Comparison of ENCODE assay signal across 8 cellular contexts in the genomic region with DNA sequence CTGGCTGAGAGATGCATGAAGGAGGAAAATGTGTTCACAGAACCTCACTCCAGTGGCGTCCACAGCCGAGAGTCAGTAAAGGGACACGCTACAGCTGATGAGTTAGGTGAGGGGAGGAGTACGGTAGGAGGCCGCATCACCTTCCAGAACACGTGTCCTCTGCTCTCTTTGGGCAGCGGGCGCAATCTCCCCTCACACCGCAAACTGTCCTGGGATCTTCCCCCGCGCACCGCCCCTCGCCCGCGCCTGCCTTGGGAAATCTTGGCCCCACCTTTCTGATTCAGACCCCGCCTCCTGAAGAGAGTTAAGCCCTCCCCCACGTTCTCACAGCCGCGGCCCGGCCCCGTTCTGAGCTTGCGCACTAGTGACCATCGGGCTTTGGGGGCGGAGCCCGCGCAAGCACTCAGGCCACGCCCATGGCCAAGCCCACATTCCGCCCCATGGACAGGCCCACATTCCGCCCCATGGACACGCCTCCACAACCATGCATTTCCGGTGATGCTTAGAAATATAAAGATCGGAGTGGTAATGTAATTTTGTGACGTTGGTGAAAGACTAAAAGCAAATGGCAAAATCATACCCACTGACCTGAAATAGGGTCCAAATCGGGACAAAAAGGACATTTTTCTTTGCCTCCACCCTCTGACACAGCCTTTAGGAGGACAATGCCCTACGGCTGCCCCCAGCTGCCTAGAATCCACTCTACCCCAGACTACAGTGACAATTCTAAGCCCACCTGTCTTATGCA. TPM values are rescaled to one million over a fixed set of nuclear protein-coding genes. Genes with fewer than 3 reads are reported as not detected.
A peak's percentile ranks its signal among the peaks of the same experiment; 100 is the strongest.
DNase-seq lines count a peak whose midpoint lies in the region; ATAC-seq and TF ChIP-seq lines count a peak whose summit lies in the region.

No MANE protein-coding gene starts in this region.

- H3K27ac ChIP-seq in suprapubic skin, result peak overlapping the region; percentile 51

- no peaks in the 10 kb centered on the region for H3K36me3 Mint-ChIP-seq in HFFc6 (ENCODE audit: low read depth)
- H3K36me3 Mint-ChIP-seq in activated naive CD4-positive, alpha-beta T cell treated with anti-CD3 and anti-CD28 coated beads, Interleukin-2, amount 50 U/mL, for 72 hours, result no peaks in the 10 kb centered on the region

- ATAC-seq in SK-N-SH treated with all-trans-retinoic acid at 6 μM for 48 hours (peak; percentile 92), omental fat pad (ENCODE audit: low FRiP score) (peak; percentile 98)
- peak; percentile 92 to 98 for ATAC-seq in activated naive CD4-positive, alpha-beta T cell treated with anti-CD3 and anti-CD28 coated beads, Interleukin-2, amount 50 U/mL, for 72 hours

- H3K27me3 ChIP-seq in suprapubic skin, result no peaks in the 10 kb centered on the region

- peaks cover 40% of the 10 kb centered on the region for H3K4me1 Mint-ChIP-seq in HFFc6 (ENCODE audit: low read depth)

- H3K27ac Mint-ChIP-seq in HFFc6, result peak overlapping the region; percentile 84
- no peak overlapping the region for H3K27ac Mint-ChIP-seq in activated naive CD4-positive, alpha-beta T cell treated with anti-CD3 and anti-CD28 coated beads, Interleukin-2, amount 50 U/mL, for 72 hours

- no peak for TF ChIP-seq POLR2A in suprapubic skin (IDR thresholded peaks at IDR 0.05)

- peaks cover 5% of the 10 kb centered on the region for H3K4me1 ChIP-seq in suprapubic skin

- H3K27me3 Mint-ChIP-seq in HFFc6 (ENCODE audit: insufficient read depth), result no peaks in the 10 kb centered on the region; the same call in 1 of the 2 replicates

- DNase-seq in GDM1 (lab: John Stamatoyannopoulos, UW), result peak; percentile 48
- DNase-seq in HFFc6, result peak; percentile 84
- peak; percentile 79 for DNase-seq in NCI-H1048 (lab: John Stamatoyannopoulos, UW)
- DNase-seq in activated naive CD4-positive, alpha-beta T cell treated with anti-CD3 and anti-CD28 coated beads, Interleukin-2, amount 50 U/mL, for 72 hours (ENCODE audit: low spot score in 2 of 2), result peak; percentile 86 to 87
- DNase-seq in glomerular visceral epithelial cell (ENCODE audit: extremely low spot score), result peak; percentile 89
- DNase-seq in omental fat pad (ENCODE audit: low spot score), result peak; percentile 73
- peak; percentile 92 to 93 for DNase-seq in suprapubic skin (ENCODE audit: low spot score in 2 of 2)

- peak overlapping the region; percentile 90 for H3K4me3 Mint-ChIP-seq in HFFc6

- TF ChIP-seq CTCF in HFFc6 (IDR thresholded peaks at IDR 0.05) (no peak), omental fat pad (IDR thresholded peaks at IDR 0.05) (no peak), suprapubic skin (IDR thresholded peaks at IDR 0.05) (no peak)

- no peaks in the 10 kb centered on the region for H3K9me3 Mint-ChIP-seq in HFFc6
- no peaks in the 10 kb centered on the region for H3K9me3 Mint-ChIP-seq in activated naive CD4-positive, alpha-beta T cell treated with anti-CD3 and anti-CD28 coated beads, Interleukin-2, amount 50 U/mL, for 72 hours

- TF ChIP-seq EP300 in suprapubic skin (IDR thresholded peaks at IDR 0.05), result no peak

- no peaks in the 10 kb centered on the region for H3K9me3 ChIP-seq in suprapubic skin

- 29% methylated on average over 33 of the region's 35 CpGs for WGBS in suprapubic skin

- H3K4me3 ChIP-seq in suprapubic skin, result peak overlapping the region; percentile 42

- no peaks in the 10 kb centered on the region for H3K36me3 ChIP-seq in suprapubic skin

TF ChIP-seq in SK-N-SH treated with all-trans-retinoic acid at 6 μM for 48 hours, 23 proteins besides CTCF, POLR2A, EP300 and RAD21 (continues in another document):
- no peak for TF ChIP-seq CSDC2 (CRISPR knock-in tag; IDR thresholded peaks at IDR 0.05)
- TF ChIP-seq, protein P1, sequence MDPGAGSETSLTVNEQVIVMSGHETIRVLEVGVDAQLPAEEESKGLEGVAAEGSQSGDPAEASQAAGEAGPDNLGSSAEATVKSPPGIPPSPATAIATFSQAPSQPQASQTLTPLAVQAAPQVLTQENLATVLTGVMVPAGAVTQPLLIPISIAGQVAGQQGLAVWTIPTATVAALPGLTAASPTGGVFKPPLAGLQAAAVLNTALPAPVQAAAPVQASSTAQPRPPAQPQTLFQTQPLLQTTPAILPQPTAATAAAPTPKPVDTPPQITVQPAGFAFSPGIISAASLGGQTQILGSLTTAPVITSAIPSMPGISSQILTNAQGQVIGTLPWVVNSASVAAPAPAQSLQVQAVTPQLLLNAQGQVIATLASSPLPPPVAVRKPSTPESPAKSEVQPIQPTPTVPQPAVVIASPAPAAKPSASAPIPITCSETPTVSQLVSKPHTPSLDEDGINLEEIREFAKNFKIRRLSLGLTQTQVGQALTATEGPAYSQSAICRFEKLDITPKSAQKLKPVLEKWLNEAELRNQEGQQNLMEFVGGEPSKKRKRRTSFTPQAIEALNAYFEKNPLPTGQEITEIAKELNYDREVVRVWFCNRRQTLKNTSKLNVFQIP (CRISPR knock-in tag; IDR thresholded peaks at IDR 0.05; ENCODE audit: borderline replicate concordance, low read depth), result no peak
- TF ChIP-seq ZFP3 (CRISPR knock-in tag; IDR thresholded peaks at IDR 0.05), result no peak
- TF ChIP-seq ZNF70 (CRISPR knock-in tag; IDR thresholded peaks at IDR 0.05), result no peak
- TF ChIP-seq ZNF8 (CRISPR knock-in tag; IDR thresholded peaks at IDR 0.05), result no peak
- TF ChIP-seq ZFP30 (CRISPR knock-in tag; IDR thresholded peaks at IDR 0.05), result no peak
- no peak for TF ChIP-seq TCF4 (CRISPR knock-in tag; IDR thresholded peaks at IDR 0.05; ENCODE audit: borderline replicate concordance)
- TF ChIP-seq ZC3H10 (CRISPR knock-in tag; IDR thresholded peaks at IDR 0.05), result no peak
- no peak for TF ChIP-seq TOX (CRISPR knock-in tag; IDR thresholded peaks at IDR 0.05; ENCODE audit: borderline replicate concordance)
- TF ChIP-seq, protein P2, sequence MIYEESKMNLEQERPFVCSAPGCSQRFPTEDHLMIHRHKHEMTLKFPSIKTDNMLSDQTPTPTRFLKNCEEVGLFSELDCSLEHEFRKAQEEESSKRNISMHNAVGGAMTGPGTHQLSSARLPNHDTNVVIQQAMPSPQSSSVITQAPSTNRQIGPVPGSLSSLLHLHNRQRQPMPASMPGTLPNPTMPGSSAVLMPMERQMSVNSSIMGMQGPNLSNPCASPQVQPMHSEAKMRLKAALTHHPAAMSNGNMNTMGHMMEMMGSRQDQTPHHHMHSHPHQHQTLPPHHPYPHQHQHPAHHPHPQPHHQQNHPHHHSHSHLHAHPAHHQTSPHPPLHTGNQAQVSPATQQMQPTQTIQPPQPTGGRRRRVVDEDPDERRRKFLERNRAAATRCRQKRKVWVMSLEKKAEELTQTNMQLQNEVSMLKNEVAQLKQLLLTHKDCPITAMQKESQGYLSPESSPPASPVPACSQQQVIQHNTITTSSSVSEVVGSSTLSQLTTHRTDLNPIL (CRISPR knock-in tag; IDR thresholded peaks at IDR 0.05; ENCODE audit: low read depth), result no peak
- TF ChIP-seq ZNF565 (CRISPR knock-in tag; conservative IDR thresholded peaks at IDR 0.05; ENCODE audit: low read depth), result no peak
- no peak for TF ChIP-seq ESRRG (CRISPR knock-in tag; IDR thresholded peaks at IDR 0.05)
- TF ChIP-seq, protein P3, sequence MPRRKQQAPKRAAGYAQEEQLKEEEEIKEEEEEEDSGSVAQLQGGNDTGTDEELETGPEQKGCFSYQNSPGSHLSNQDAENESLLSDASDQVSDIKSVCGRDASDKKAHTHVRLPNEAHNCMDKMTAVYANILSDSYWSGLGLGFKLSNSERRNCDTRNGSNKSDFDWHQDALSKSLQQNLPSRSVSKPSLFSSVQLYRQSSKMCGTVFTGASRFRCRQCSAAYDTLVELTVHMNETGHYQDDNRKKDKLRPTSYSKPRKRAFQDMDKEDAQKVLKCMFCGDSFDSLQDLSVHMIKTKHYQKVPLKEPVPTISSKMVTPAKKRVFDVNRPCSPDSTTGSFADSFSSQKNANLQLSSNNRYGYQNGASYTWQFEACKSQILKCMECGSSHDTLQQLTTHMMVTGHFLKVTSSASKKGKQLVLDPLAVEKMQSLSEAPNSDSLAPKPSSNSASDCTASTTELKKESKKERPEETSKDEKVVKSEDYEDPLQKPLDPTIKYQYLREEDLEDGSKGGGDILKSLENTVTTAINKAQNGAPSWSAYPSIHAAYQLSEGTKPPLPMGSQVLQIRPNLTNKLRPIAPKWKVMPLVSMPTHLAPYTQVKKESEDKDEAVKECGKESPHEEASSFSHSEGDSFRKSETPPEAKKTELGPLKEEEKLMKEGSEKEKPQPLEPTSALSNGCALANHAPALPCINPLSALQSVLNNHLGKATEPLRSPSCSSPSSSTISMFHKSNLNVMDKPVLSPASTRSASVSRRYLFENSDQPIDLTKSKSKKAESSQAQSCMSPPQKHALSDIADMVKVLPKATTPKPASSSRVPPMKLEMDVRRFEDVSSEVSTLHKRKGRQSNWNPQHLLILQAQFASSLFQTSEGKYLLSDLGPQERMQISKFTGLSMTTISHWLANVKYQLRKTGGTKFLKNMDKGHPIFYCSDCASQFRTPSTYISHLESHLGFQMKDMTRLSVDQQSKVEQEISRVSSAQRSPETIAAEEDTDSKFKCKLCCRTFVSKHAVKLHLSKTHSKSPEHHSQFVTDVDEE (CRISPR knock-in tag; IDR thresholded peaks at IDR 0.05), result no peak
- no peak for TF ChIP-seq GLIS3 (CRISPR knock-in tag; IDR thresholded peaks at IDR 0.05)
- no peak for TF ChIP-seq OSR1 (CRISPR knock-in tag; IDR thresholded peaks at IDR 0.05)

RNA-seq across cellular contexts. Expression of gene SMIM10, which starts 13.3 kb away (rescaled TPM):
- total RNA-seq in HFFc6 (2021; fragmentation: NEBNext Ultra II Directional; extraction: Animal tissue kit (Norgen Biotek cat#: 25700)), result 1 to 10 TPM; 4.4 to 6.4 (median 5.9) TPM
- total RNA-seq in activated naive CD4-positive, alpha-beta T cell treated with anti-CD3 and anti-CD28 coated beads, Interleukin-2, amount 50 U/mL, for 72 hours, result 1 to 10 TPM in 1 of 2 donors, under 1 TPM in 1; 0.39 to 1.5 TPM
- total RNA-seq in omental fat pad (1 to 10 TPM; 3.5 to 9.3 (median 4.3) TPM), suprapubic skin (1 to 10 TPM in 3 of 4 donors, not detected in 1; 1.2 to 3.6 (median 1.4) TPM)

RNA-seq across cellular contexts. Expression of gene RTL8B, which starts 18.3 kb away (rescaled TPM):
- total RNA-seq in HFFc6 (2021; fragmentation: NEBNext Ultra II Directional; extraction: Animal tissue kit (Norgen Biotek cat#: 25700)), result 10 to 100 TPM; 28.0 to 33.3 (median 30.9) TPM
- 1 to 10 TPM in 1 of 2 donors, under 1 TPM in 1; 0.66 to 2.4 TPM for total RNA-seq in activated naive CD4-positive, alpha-beta T cell treated with anti-CD3 and anti-CD28 coated beads, Interleukin-2, amount 50 U/mL, for 72 hours
- total RNA-seq in omental fat pad (1 to 10 TPM; 6.2 to 8.4 (median 7.3) TPM), suprapubic skin (10 to 100 TPM in 1 of 4 donors, 1 to 10 TPM in 3; 8.6 to 15.0 (median 9.6) TPM)

RNA-seq across cellular contexts. Expression of gene RTL8C, which starts 28.1 kb away (rescaled TPM):
- 100 to 1,000 TPM; 245 to 320 (median 263) TPM for total RNA-seq in HFFc6 (2021; fragmentation: NEBNext Ultra II Directional; extraction: Animal tissue kit (Norgen Biotek cat#: 25700))
- total RNA-seq in activated naive CD4-positive, alpha-beta T cell treated with anti-CD3 and anti-CD28 coated beads, Interleukin-2, amount 50 U/mL, for 72 hours, result 10 to 100 TPM; 22.1 to 37.0 TPM
- total RNA-seq in omental fat pad, result 10 to 100 TPM; 46.8 to 81.5 (median 64.3) TPM
- total RNA-seq in suprapubic skin, result 10 to 100 TPM; 45.9 to 64.3 (median 51.9) TPM

RNA-seq across cellular contexts. Expression of gene RTL8A, which starts 47.9 kb away (rescaled TPM):
- total RNA-seq in HFFc6 (2021; fragmentation: NEBNext Ultra II Directional; extraction: Animal tissue kit (Norgen Biotek cat#: 25700)), result 10 to 100 TPM; 37.1 to 51.0 (median 40.4) TPM
- total RNA-seq in activated naive CD4-positive, alpha-beta T cell treated with anti-CD3 and anti-CD28 coated beads, Interleukin-2, amount 50 U/mL, for 72 hours, result 10 to 100 TPM in 1 of 2 donors, 1 to 10 TPM in 1; 8.9 to 13.0 TPM
- total RNA-seq in omental fat pad (10 to 100 TPM; 13.2 to 27.4 (median 19.3) TPM), suprapubic skin (10 to 100 TPM; 13.7 to 24.5 (median 17.8) TPM)

Comparison
In these comparisons a context has a peak if more than half of its experiments do, and no peak if none do; other contexts are left out.
1. Peak in every context shown above with its lines: DNase-seq, ATAC-seq, H3K4me3 ChIP-seq and H3K27ac ChIP-seq.